Comparison of ENCODE assay signal across 9 cellular contexts in the genomic region with DNA sequence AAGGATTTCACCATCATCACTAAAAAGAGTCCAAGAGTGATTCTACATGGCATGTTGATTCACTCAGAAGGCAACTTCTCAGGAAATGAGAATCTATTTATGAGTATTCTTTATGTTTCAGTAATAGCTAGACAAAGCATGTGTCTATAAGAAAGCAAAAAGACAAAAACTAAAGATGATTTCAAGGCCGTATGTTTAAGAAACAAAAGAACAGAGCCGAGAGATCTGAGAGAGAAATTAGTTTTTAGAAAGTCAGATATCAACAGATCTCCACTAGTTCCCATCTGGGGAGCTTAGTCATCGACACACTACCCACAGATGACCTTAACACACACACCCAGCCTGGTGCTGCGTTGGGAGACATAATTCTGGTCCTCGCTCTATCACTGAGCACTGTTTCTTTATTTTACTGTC. TPM values are rescaled to one million over a fixed set of nuclear protein-coding genes. Genes with fewer than 3 reads are reported as not detected.
DNase-seq lines count a peak whose midpoint lies in the region; ATAC-seq, FAIRE-seq and TF ChIP-seq lines count a peak whose summit lies in the region.
"Had no signal": no experiment of that assay in that cellular context is flagged by ENCODE, and none has a peak within 500 bp of the region (broad histone marks: within the 10 kb centered on the region; RNA-seq: fewer than 3 reads in every experiment).

No MANE protein-coding gene starts in this region.

- CTCF ChIA-PET in GM10248 (lab: Yijun Ruan, JAX), result interaction anchor here (1.2 to 2.4 kb wide), 4 partner anchors 8 to 296 kb away, joined by 3 to 15 read pairs (median 3); no protein-coding TSS in a partner anchor

- no peak overlapping the region for H3K4me3 ChIP-seq in bronchial epithelial cell (ENCODE audit: low read depth, low read length)

- POLR2A ChIA-PET in GM10248 (lab: Yijun Ruan, JAX), result interaction anchor here (1.1 kb wide), 1 partner anchor 10 kb away, joined by 4 read pairs; no protein-coding TSS in a partner anchor

- no peak for FAIRE-seq in bronchial epithelial cell (lab: Jason Lieb, UNC)
- FAIRE-seq: HepG2 had no signal

- H3K27me3 ChIP-seq in bronchial epithelial cell (ENCODE audit: control insufficient read depth, insufficient read depth, low read length), result no peaks in the 10 kb centered on the region

- DNase-seq in stimulated activated CD4-positive, alpha-beta T cell treated with anti-CD3 and anti-CD28 coated beads, Interleukin-1b, Interleukin-23, amount 100 ng/mL, for 48 hours, result peak; percentile 27
- no peak for DNase-seq in stimulated activated CD4-positive, alpha-beta T cell treated with anti-CD3 and anti-CD28 coated beads, Interleukin-2, amount 100 ng/mL, for 48 hours
- DNase-seq in LHCN-M2 (ENCODE audit: low read depth) (peak; percentile 75), bronchial epithelial cell (ENCODE audit: low read depth) (peak; percentile 20), dermis blood vessel endothelial cell (no peak), DMS 273 (lab: John Stamatoyannopoulos, UW; ENCODE audit: unreplicated experiment) (no peak), GM10248 (ENCODE audit: extremely low spot score) (no peak)

- no peaks in the 10 kb centered on the region for H3K36me3 ChIP-seq in bronchial epithelial cell (ENCODE audit: control insufficient read depth, insufficient read depth, low read length)

- TF ChIP-seq CTCF in bronchial epithelial cell (IDR thresholded peaks at IDR 0.05; ENCODE audit: insufficient read depth, low read length, severe bottlenecking), result no peak
- TF ChIP-seq CTCF in GM10248 (IDR thresholded peaks at IDR 0.05; ENCODE audit: control extremely low read depth, extremely low read depth, low read depth, missing control alignments), result no peak

- no peak for ATAC-seq in HG03139 (IDR thresholded peaks at IDR 0.05; ENCODE audit: unreplicated experiment)
- ATAC-seq: HepG2 had no signal

RNA-seq across cellular contexts. Expression of a gene that starts 21.0 kb away (rescaled TPM):
- 31.3 and 33.3 TPM in 2 replicates for total RNA-seq in LHCN-M2 (2014; rRNA removed)
- polyA plus RNA-seq in LHCN-M2 (2012), result 21.6 TPM
- total RNA-seq in bronchial epithelial cell, result 17.9 and 24.5 TPM in 2 replicates
- total RNA-seq in dermis blood vessel endothelial cell, result 40.1 and 44.2 TPM in 2 replicates

Comparison
In these comparisons a context has a peak if more than half of its experiments do, and no peak if none do; other contexts are left out.
1. DNase-seq: peak in stimulated activated CD4-positive, alpha-beta T cell treated with anti-CD3 and anti-CD28 coated beads, Interleukin-1b, Interleukin-23, amount 100 ng/mL, for 48 hours (single experiment), LHCN-M2 (single experiment) and bronchial epithelial cell (single experiment); none in stimulated activated CD4-positive, alpha-beta T cell treated with anti-CD3 and anti-CD28 coated beads, Interleukin-2, amount 100 ng/mL, for 48 hours (0 of 2), dermis blood vessel endothelial cell (single experiment), DMS 273 (single experiment) and GM10248 (single experiment).